1 cellular context compared by ENCODE assay signal in the genomic region with DNA sequence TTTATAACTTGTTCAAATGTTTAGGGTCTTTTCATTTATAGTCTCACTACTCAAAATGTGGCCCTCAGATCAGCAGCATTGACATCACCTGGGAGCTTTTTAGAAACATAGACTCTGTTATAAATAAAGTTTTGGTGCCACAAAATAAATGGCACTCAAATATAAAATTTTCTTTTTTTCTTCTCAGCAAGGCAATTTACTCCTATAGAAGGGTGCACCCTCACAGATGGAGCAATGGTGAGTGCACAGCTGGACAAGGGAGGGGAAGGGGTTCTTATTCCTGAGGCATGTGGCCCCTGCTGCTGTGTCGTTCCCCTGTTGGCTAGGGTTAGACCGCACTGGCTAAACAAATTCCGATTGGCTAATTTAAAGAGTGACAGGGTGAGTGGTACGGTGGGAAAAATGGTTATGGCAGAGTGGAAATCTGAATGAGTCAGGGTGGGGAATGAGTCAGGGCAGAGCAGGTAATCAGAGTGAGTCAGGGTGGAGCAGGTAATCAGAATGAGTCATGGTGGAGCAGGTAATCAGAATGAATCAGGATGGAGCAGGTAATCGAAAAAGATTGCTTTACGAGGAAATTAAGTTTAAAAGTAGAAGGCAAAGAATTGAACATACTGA.
TF ChIP-seq lines count a peak whose summit lies in the region.

No MANE protein-coding gene starts in this region.

TF ChIP-seq in HepG2, 621 proteins besides CTCF, POLR2A, EP300 and RAD21:
- TF ChIP-seq FOSL2 (CRISPR knock-in tag; IDR thresholded peaks at IDR 0.05), result peak; percentile 72
- TF ChIP-seq, protein P1, sequence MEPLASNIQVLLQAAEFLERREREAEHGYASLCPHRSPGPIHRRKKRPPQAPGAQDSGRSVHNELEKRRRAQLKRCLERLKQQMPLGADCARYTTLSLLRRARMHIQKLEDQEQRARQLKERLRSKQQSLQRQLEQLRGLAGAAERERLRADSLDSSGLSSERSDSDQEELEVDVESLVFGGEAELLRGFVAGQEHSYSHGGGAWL (CRISPR knock-in tag; IDR thresholded peaks at IDR 0.05), result no peak
